ENCODE assay signal across 17 cellular contexts in genomic region chr3:102133376-102133775, GRCh38.
DNase-seq lines count a peak whose midpoint lies in the region; ATAC-seq and TF ChIP-seq lines count a peak whose summit lies in the region.
"Had no signal": no experiment of that assay in that cellular context is flagged by ENCODE, and none has a peak within 500 bp of the region (broad histone marks: within the 10 kb centered on the region; RNA-seq: fewer than 3 reads in every experiment).

No MANE protein-coding gene starts in this region.

- H2AFZ ChIP-seq in mammary epithelial cell (ENCODE audit: low read depth, low read length): no peak overlapping the region
- H2AFZ ChIP-seq: GM23248 had no signal

- H3K27me3 ChIP-seq in mammary epithelial cell (ENCODE audit: insufficient read depth, low read length) (no peaks in the 10 kb centered on the region), right cardiac atrium (ENCODE audit: control insufficient read depth, insufficient read depth) (no peaks in the 10 kb centered on the region), gastrocnemius medialis (no peaks in the 10 kb centered on the region)
- H3K27me3 ChIP-seq: BE2C had no signal

- no peaks in the 10 kb centered on the region for H3K27me3 Mint-ChIP-seq in MCF 10A (ENCODE audit: insufficient read depth, unreplicated experiment)

- H3K4me1 ChIP-seq in mammary epithelial cell (ENCODE audit: insufficient read depth, low read length) (peaks cover 14% of the 10 kb centered on the region), right cardiac atrium (ENCODE audit: control insufficient read depth, insufficient read depth, low read length) (no peaks in the 10 kb centered on the region), gastrocnemius medialis (peaks cover 9 to 13% of the 10 kb centered on the region in 2 donors)
- H3K4me1 ChIP-seq: BE2C had no signal

- intact Hi-C loops in MCF 10A (cut with micrococcal nuclease) (loop anchor here (2.0 kb wide), 1 partner anchor 23 kb away; no protein-coding TSS in a partner anchor), mammary epithelial cell (cut with micrococcal nuclease) (no loop called here), right cardiac atrium (cut with DNase I) (loop anchor here in 1 of 4 donors (10.0 kb wide), 1 partner anchor 91 kb away; no protein-coding TSS in a partner anchor), left cardiac atrium (cut with DNase I) (no loop called here), gastrocnemius medialis (cut with DNase I; ENCODE audit: low total_unique reads) (no loop called here)

- 92% methylated on average over 2 of the region's 2 CpGs for WGBS in mammary epithelial cell (ENCODE audit: low coverage, missing lambda C conversion rate)
- WGBS in right cardiac atrium: 93% methylated on average over 2 of the region's 2 CpGs

- no peak for DNase-seq in MCF 10A (ENCODE audit: unreplicated experiment)
- DNase-seq in mammary epithelial cell: no peak
- no peak for DNase-seq in right cardiac atrium
- DNase-seq in left cardiac atrium: no peak
- DNase-seq in gastrocnemius medialis: no peak
- DNase-seq in NCI-H1105 (lab: John Stamatoyannopoulos, UW): no peak
- no peak for DNase-seq in central memory CD4-positive, alpha-beta T cell
- DNase-seq: BE2C; CD8-positive, alpha-beta T cell; COR-L47; DMS153; DMS79 treated with DMSO at 0.1 percent for 48 hours; EL; GM23248 had no signal

- no peaks in the 10 kb centered on the region for H4K20me1 ChIP-seq in mammary epithelial cell (ENCODE audit: insufficient read depth, low read length)

- H3K36me3 ChIP-seq in mammary epithelial cell (ENCODE audit: insufficient read depth, low read length) (no peaks in the 10 kb centered on the region), gastrocnemius medialis (no peaks in the 10 kb centered on the region)
- H3K36me3 ChIP-seq: BE2C had no signal

- H3K36me3 Mint-ChIP-seq in MCF 10A (ENCODE audit: insufficient read depth, unreplicated experiment): no peaks in the 10 kb centered on the region
- H3K36me3 Mint-ChIP-seq: CD8-positive, alpha-beta T cell had no signal

- dilution Hi-C loops in mammary epithelial cell (cut with HindIII; ENCODE audit: low sequenced_read_pairs): no loop called here

- H3K27ac ChIP-seq in mammary epithelial cell (ENCODE audit: insufficient read depth, low read depth, low read length) (no peak overlapping the region), right cardiac atrium (ENCODE audit: low read length) (peak overlapping the region; percentile 61), gastrocnemius medialis (peak overlapping the region in 3 of 4 donors; percentile 60 to 88 (median 86))
- H3K27ac ChIP-seq: C4-2B, GM23248 had no signal

- TF ChIP-seq POLR2A in gastrocnemius medialis (IDR thresholded peaks at IDR 0.05): no peak

- POLR2A ChIA-PET in MCF 10A (lab: Yijun Ruan, JAX): interaction anchor here (0.6 to 2.0 kb wide), 6 partner anchors 9 to 306 kb away, joined by 3 to 6 read pairs (median 3); no protein-coding TSS in a partner anchor

- in situ Hi-C loops in mammary epithelial cell (cut with MboI; ENCODE audit: low sequenced_read_pairs in 2 of 2) (no loop called here), gastrocnemius medialis (cut with MboI; ENCODE audit: low sequenced_read_pairs in 4 of 4) (no loop called here)

- no peak overlapping the region for H3K4me2 ChIP-seq in mammary epithelial cell (ENCODE audit: insufficient read depth, low read depth, low read length)
- H3K4me2 ChIP-seq: A549 had no signal

- ATAC-seq in right cardiac atrium (no peak), left cardiac atrium (no peak), gastrocnemius medialis (no peak)
- ATAC-seq: A549; CD8-positive, alpha-beta T cell; HCT116 had no signal

- H3K9ac ChIP-seq in mammary epithelial cell (ENCODE audit: insufficient read depth, low read length): no peak overlapping the region
- H3K9ac ChIP-seq: GM23248 had no signal

- BruUV-seq in MCF 10A (replicated peaks; lab: Mats Ljungman, UMichigan) (no TSS peak), mammary epithelial cell (replicated peaks; lab: Mats Ljungman, UMichigan) (no TSS peak)

- H3K4me1 Mint-ChIP-seq in MCF 10A (ENCODE audit: insufficient read depth, unreplicated experiment): peaks cover 36% of the 10 kb centered on the region

- no peaks in the 10 kb centered on the region for H3K79me2 ChIP-seq in mammary epithelial cell (ENCODE audit: insufficient read depth, low read length)

- CTCF ChIA-PET in MCF 10A (lab: Yijun Ruan, JAX): interaction anchor here (0.6 to 1.6 kb wide), 4 partner anchors 7 to 310 kb away, joined by 3 to 4 read pairs (median 3); no protein-coding TSS in a partner anchor
- CTCF ChIA-PET in mammary epithelial cell (lab: Charles Lee; ENCODE audit: low non-redundant PET): no interaction called here

- TF ChIP-seq CTCF in MCF 10A (IDR thresholded peaks at IDR 0.05; ENCODE audit: unreplicated experiment) (no peak), mammary epithelial cell (conservative IDR thresholded peaks at IDR 0.05 in 1 of 2, IDR thresholded peaks at IDR 0.05 in 1 of 2; ENCODE audit: extremely low read depth in 1 of 2, insufficient read depth in 1 of 2, low read depth in 1 of 2, low read length in 2 of 2) (no peak), gastrocnemius medialis (IDR thresholded peaks at IDR 0.05 in 4 of 5, conservative IDR thresholded peaks at IDR 0.05 in 1 of 5) (no peak)

- H3K4me3 ChIP-seq in mammary epithelial cell (replicated peaks in 1 of 3; ENCODE audit: insufficient read depth in 1 of 3, low read depth in 2 of 3, low read length in 3 of 3) (no peak overlapping the region), right cardiac atrium (ENCODE audit: low read length) (no peak overlapping the region), gastrocnemius medialis (no peak overlapping the region)
- H3K4me3 ChIP-seq: A549, GM23248 had no signal

- H3K9me3 Mint-ChIP-seq in MCF 10A (ENCODE audit: unreplicated experiment): no peaks in the 10 kb centered on the region
- H3K9me3 Mint-ChIP-seq: CD8-positive, alpha-beta T cell had no signal

- peak overlapping the region; percentile 83 for H3K27ac Mint-ChIP-seq in MCF 10A (ENCODE audit: low read depth, unreplicated experiment)
- H3K27ac Mint-ChIP-seq: CD8-positive, alpha-beta T cell had no signal

- H3K9me3 ChIP-seq in mammary epithelial cell (replicated peaks; ENCODE audit: insufficient read depth, low read length): no peaks in the 10 kb centered on the region
- no peaks in the 10 kb centered on the region for H3K9me3 ChIP-seq in right cardiac atrium (ENCODE audit: control insufficient read depth, low read length)
- no peaks in the 10 kb centered on the region for H3K9me3 ChIP-seq in gastrocnemius medialis
- H3K9me3 ChIP-seq: A549, BE2C had no signal

- H3K4me3 Mint-ChIP-seq in MCF 10A (ENCODE audit: unreplicated experiment): no peak overlapping the region
- H3K4me3 Mint-ChIP-seq: CD8-positive, alpha-beta T cell had no signal
